Comparison of ENCODE assay signal across 2 cellular contexts in genomic region chr5:129767927-129768380, GRCh38.
TF ChIP-seq lines count a peak whose summit lies in the region.

No MANE protein-coding gene starts in this region.

TF ChIP-seq in WTC11, 78 proteins besides CTCF, POLR2A, EP300 and RAD21 (continued from another document):
- TF ChIP-seq E2F1 (CRISPR knock-in tag; IDR thresholded peaks at IDR 0.05) (no peak), AFF4 (CRISPR knock-in tag; IDR thresholded peaks at IDR 0.05; ENCODE audit: borderline replicate concordance) (no peak), TEAD4 (CRISPR knock-in tag; IDR thresholded peaks at IDR 0.05) (no peak), ZNF121 (CRISPR knock-in tag; IDR thresholded peaks at IDR 0.05) (no peak), PRRX2 (CRISPR knock-in tag; IDR thresholded peaks at IDR 0.05) (no peak), ATF6 (CRISPR knock-in tag; IDR thresholded peaks at IDR 0.05) (no peak), JUN (CRISPR knock-in tag; IDR thresholded peaks at IDR 0.05) (no peak), ZNF317 (CRISPR knock-in tag; IDR thresholded peaks at IDR 0.05; ENCODE audit: borderline replicate concordance, low read depth) (no peak), ZNF138 (CRISPR knock-in tag; conservative IDR thresholded peaks at IDR 0.05) (no peak), TCF7 (CRISPR knock-in tag; IDR thresholded peaks at IDR 0.05; ENCODE audit: low read depth) (no peak), E2F5 (CRISPR knock-in tag; IDR thresholded peaks at IDR 0.05) (no peak), ZNF512 (CRISPR knock-in tag; IDR thresholded peaks at IDR 0.05; ENCODE audit: borderline replicate concordance) (no peak)

TF ChIP-seq in HepG2, 621 proteins besides CTCF, POLR2A, EP300 and RAD21 (continued from another document and continues in another):
- TF ChIP-seq, protein P1, sequence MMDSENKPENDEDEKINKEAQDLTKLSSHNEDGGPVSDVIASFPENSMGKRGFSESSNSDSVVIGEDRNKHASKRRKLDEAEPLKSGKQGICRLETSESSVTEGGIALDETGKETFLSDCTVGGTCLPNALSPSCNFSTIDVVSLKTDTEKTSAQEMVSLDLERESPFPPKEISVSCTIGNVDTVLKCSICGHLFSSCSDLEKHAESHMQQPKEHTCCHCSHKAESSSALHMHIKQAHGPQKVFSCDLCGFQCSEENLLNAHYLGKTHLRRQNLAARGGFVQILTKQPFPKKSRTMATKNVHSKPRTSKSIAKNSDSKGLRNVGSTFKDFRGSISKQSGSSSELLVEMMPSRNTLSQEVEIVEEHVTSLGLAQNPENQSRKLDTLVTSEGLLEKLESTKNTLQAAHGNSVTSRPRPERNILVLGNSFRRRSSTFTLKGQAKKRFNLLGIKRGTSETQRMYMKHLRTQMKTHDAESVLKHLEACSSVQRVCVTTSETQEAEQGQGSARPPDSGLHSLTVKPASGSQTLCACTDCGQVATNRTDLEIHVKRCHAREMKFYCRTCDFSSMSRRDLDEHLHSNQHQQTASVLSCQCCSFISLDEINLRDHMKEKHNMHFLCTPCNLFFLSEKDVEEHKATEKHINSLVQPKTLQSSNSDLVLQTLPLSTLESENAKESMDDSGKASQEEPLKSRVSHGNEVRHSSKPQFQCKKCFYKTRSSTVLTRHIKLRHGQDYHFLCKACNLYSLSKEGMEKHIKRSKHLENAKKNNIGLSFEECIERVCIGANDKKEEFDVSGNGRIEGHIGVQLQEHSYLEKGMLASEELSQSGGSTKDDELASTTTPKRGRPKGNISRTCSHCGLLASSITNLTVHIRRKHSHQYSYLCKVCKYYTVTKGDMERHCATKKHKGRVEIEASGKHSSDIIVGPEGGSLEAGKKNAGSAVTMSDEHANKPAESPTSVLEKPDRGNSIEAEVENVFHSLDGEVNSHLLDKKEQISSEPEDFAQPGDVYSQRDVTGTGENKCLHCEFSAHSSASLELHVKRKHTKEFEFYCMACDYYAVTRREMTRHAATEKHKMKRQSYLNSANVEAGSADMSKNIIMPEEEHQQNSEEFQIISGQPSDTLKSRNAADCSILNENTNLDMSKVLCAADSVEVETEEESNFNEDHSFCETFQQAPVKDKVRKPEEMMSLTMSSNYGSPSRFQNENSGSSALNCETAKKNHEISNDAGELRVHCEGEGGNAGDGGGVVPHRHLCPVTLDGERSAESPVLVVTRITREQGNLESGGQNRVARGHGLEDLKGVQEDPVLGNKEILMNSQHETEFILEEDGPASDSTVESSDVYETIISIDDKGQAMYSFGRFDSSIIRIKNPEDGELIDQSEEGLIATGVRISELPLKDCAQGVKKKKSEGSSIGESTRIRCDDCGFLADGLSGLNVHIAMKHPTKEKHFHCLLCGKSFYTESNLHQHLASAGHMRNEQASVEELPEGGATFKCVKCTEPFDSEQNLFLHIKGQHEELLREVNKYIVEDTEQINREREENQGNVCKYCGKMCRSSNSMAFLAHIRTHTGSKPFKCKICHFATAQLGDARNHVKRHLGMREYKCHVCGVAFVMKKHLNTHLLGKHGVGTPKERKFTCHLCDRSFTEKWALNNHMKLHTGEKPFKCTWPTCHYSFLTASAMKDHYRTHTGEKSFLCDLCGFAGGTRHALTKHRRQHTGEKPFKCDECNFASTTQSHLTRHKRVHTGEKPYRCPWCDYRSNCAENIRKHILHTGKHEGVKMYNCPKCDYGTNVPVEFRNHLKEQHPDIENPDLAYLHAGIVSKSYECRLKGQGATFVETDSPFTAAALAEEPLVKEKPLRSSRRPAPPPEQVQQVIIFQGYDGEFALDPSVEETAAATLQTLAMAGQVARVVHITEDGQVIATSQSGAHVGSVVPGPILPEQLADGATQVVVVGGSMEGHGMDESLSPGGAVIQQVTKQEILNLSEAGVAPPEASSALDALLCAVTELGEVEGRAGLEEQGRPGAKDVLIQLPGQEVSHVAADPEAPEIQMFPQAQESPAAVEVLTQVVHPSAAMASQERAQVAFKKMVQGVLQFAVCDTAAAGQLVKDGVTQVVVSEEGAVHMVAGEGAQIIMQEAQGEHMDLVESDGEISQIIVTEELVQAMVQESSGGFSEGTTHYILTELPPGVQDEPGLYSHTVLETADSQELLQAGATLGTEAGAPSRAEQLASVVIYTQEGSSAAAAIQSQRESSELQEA (CRISPR knock-in tag; IDR thresholded peaks at IDR 0.05; ENCODE audit: not compliant biosample characterization) = no peak
- no peak for TF ChIP-seq ZNF607 (CRISPR knock-in tag; IDR thresholded peaks at IDR 0.05; ENCODE audit: borderline replicate concordance)
- no peak for TF ChIP-seq ZKSCAN1 (IDR thresholded peaks at IDR 0.05; ENCODE audit: low read length)
- no peak for TF ChIP-seq ATF7-NPFF (CRISPR knock-in tag; IDR thresholded peaks at IDR 0.05; ENCODE audit: low read depth)
- TF ChIP-seq HMGXB4 (CRISPR knock-in tag; IDR thresholded peaks at IDR 0.05; ENCODE audit: borderline replicate concordance in 1 of 2, low read depth in 1 of 2) = peak; percentile 21 to 61; a peak in 1 of 4 replicates
- peak; percentile 82 for TF ChIP-seq STAG1 (CRISPR knock-in tag; IDR thresholded peaks at IDR 0.05)
- no peak for TF ChIP-seq JUND (CRISPR knock-in tag; IDR thresholded peaks at IDR 0.05)
- TF ChIP-seq ZNF101 (CRISPR knock-in tag; IDR thresholded peaks at IDR 0.05; ENCODE audit: borderline replicate concordance, low read depth) = no peak
- TF ChIP-seq, protein P2, sequence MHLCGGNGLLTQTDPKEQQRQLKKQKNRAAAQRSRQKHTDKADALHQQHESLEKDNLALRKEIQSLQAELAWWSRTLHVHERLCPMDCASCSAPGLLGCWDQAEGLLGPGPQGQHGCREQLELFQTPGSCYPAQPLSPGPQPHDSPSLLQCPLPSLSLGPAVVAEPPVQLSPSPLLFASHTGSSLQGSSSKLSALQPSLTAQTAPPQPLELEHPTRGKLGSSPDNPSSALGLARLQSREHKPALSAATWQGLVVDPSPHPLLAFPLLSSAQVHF (CRISPR knock-in tag; IDR thresholded peaks at IDR 0.05) = no peak
- no peak for TF ChIP-seq FOXP1 (IDR thresholded peaks at IDR 0.05)
- no peak for TF ChIP-seq FOXP1 (CRISPR knock-in tag; IDR thresholded peaks at IDR 0.05)
- TF ChIP-seq RXRB (CRISPR knock-in tag; IDR thresholded peaks at IDR 0.05; ENCODE audit: borderline replicate concordance) = 0 out of 2 replicates have a peak, but pooled peaks have one; percentile 11
- no peak for TF ChIP-seq ATF6 (CRISPR knock-in tag; conservative IDR thresholded peaks at IDR 0.05)
- no peak for TF ChIP-seq SRSF4 (IDR thresholded peaks at IDR 0.05; ENCODE audit: low read depth, low read length, poor library complexity, severe bottlenecking)
- TF ChIP-seq ZNF460 (CRISPR knock-in tag; IDR thresholded peaks at IDR 0.05; ENCODE audit: borderline replicate concordance) = no peak
- no peak for TF ChIP-seq ZNF792 (CRISPR knock-in tag; IDR thresholded peaks at IDR 0.05)
- TF ChIP-seq, protein P3, sequence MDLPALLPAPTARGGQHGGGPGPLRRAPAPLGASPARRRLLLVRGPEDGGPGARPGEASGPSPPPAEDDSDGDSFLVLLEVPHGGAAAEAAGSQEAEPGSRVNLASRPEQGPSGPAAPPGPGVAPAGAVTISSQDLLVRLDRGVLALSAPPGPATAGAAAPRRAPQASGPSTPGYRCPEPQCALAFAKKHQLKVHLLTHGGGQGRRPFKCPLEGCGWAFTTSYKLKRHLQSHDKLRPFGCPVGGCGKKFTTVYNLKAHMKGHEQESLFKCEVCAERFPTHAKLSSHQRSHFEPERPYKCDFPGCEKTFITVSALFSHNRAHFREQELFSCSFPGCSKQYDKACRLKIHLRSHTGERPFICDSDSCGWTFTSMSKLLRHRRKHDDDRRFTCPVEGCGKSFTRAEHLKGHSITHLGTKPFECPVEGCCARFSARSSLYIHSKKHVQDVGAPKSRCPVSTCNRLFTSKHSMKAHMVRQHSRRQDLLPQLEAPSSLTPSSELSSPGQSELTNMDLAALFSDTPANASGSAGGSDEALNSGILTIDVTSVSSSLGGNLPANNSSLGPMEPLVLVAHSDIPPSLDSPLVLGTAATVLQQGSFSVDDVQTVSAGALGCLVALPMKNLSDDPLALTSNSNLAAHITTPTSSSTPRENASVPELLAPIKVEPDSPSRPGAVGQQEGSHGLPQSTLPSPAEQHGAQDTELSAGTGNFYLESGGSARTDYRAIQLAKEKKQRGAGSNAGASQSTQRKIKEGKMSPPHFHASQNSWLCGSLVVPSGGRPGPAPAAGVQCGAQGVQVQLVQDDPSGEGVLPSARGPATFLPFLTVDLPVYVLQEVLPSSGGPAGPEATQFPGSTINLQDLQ (CRISPR knock-in tag; IDR thresholded peaks at IDR 0.05) = no peak
- TF ChIP-seq DMAP1 (CRISPR knock-in tag; IDR thresholded peaks at IDR 0.05) = no peak
- TF ChIP-seq IRF2 (CRISPR knock-in tag; IDR thresholded peaks at IDR 0.05) = no peak
- TF ChIP-seq ZNF335 (CRISPR knock-in tag; IDR thresholded peaks at IDR 0.05) = no peak
- no peak for TF ChIP-seq NFKB2 (CRISPR knock-in tag; IDR thresholded peaks at IDR 0.05; ENCODE audit: borderline replicate concordance)
- peak; percentile 23 for TF ChIP-seq XRCC5 (optimal IDR thresholded peaks at IDR 0.05; ENCODE audit: low read length)
- no peak for TF ChIP-seq CREB1 (IDR thresholded peaks at IDR 0.05)
- TF ChIP-seq CREB1 (CRISPR knock-in tag; IDR thresholded peaks at IDR 0.05) = peak; percentile 37; the same call in 1 of the 2 replicates
- 0 out of 2 replicates have a peak, but pooled peaks have one; percentile 48 for TF ChIP-seq KDM3A (CRISPR knock-in tag; IDR thresholded peaks at IDR 0.05; ENCODE audit: low read depth)
- no peak for TF ChIP-seq ZEB1 (IDR thresholded peaks at IDR 0.05; ENCODE audit: insufficient replicate concordance, low read depth)
- no peak for TF ChIP-seq TBX3 (IDR thresholded peaks at IDR 0.05; ENCODE audit: borderline replicate concordance)
- TF ChIP-seq CBX5 (CRISPR knock-in tag; IDR thresholded peaks at IDR 0.05; ENCODE audit: borderline replicate concordance) = no peak
- no peak for TF ChIP-seq CHD2 (IDR thresholded peaks at IDR 0.05; ENCODE audit: low read depth, low read length)
- TF ChIP-seq MIXL1 (CRISPR knock-in tag; IDR thresholded peaks at IDR 0.05) = peak; percentile 83
- peak; percentile 85 for TF ChIP-seq SMC3 (IDR thresholded peaks at IDR 0.05; ENCODE audit: low read length)
- no peak for TF ChIP-seq TOE1 (CRISPR knock-in tag; IDR thresholded peaks at IDR 0.05)
- TF ChIP-seq NRL (CRISPR knock-in tag; IDR thresholded peaks at IDR 0.05; ENCODE audit: borderline replicate concordance) = no peak
- TF ChIP-seq, protein P4, sequence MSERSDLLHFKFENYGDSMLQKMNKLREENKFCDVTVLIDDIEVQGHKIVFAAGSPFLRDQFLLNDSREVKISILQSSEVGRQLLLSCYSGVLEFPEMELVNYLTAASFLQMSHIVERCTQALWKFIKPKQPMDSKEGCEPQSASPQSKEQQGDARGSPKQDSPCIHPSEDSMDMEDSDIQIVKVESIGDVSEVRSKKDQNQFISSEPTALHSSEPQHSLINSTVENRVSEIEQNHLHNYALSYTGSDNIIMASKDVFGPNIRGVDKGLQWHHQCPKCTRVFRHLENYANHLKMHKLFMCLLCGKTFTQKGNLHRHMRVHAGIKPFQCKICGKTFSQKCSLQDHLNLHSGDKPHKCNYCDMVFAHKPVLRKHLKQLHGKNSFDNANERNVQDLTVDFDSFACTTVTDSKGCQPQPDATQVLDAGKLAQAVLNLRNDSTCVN (CRISPR knock-in tag; IDR thresholded peaks at IDR 0.05; ENCODE audit: borderline replicate concordance) = no peak
- no peak for TF ChIP-seq TAF15 (IDR thresholded peaks at IDR 0.05; ENCODE audit: low read depth, low read length, poor library complexity, severe bottlenecking)
- no peak for TF ChIP-seq TFE3 (CRISPR knock-in tag; IDR thresholded peaks at IDR 0.05)
- no peak for TF ChIP-seq CREM (IDR thresholded peaks at IDR 0.05)
- TF ChIP-seq CREM (CRISPR knock-in tag; IDR thresholded peaks at IDR 0.05) = no peak
- TF ChIP-seq ZNF331 (CRISPR knock-in tag; IDR thresholded peaks at IDR 0.05) = peak; percentile 32; the same call in 1 of the 2 replicates
- no peak for TF ChIP-seq PRMT3 (CRISPR knock-in tag; IDR thresholded peaks at IDR 0.05; ENCODE audit: borderline replicate concordance, low read depth)
- TF ChIP-seq ZNF343 (CRISPR knock-in tag; IDR thresholded peaks at IDR 0.05) = no peak
- TF ChIP-seq ZNF350 (CRISPR knock-in tag; IDR thresholded peaks at IDR 0.05; ENCODE audit: borderline replicate concordance, low read depth) = no peak
- TF ChIP-seq TSC22D2 (CRISPR knock-in tag; IDR thresholded peaks at IDR 0.05; ENCODE audit: borderline replicate concordance) = no peak
- no peak for TF ChIP-seq ZSCAN31 (CRISPR knock-in tag; IDR thresholded peaks at IDR 0.05; ENCODE audit: low read depth)
